ENCODE assay signal across 17 cellular contexts in genomic region chr6:32085759-32086458, GRCh38. TPM values are rescaled to one million over a fixed set of nuclear protein-coding genes. Genes with fewer than 3 reads are reported as not detected.
DNase-seq lines count a peak whose midpoint lies in the region; ATAC-seq, FAIRE-seq and TF ChIP-seq lines count a peak whose summit lies in the region.
"Had no signal": no experiment of that assay in that cellular context is flagged by ENCODE, and none has a peak within 500 bp of the region (broad histone marks: within the 10 kb centered on the region; RNA-seq: fewer than 3 reads in every experiment).

No MANE protein-coding gene starts in this region.

- intact Hi-C loops in CD8-positive, alpha-beta T cell (cut with DNase I, micrococcal nuclease): loop anchor here in 1 of 2 experiments (5.0 kb wide), 1 partner anchor 711 kb away; no protein-coding TSS in a partner anchor

- no peak overlapping the region for H3K4me3 ChIP-seq in GM23248
- H3K4me3 ChIP-seq in OCI-LY3 (ENCODE audit: low read length): peak overlapping the region; percentile 18; the same call in 1 of the 2 replicates
- peak overlapping the region; percentile 26 for H3K4me3 ChIP-seq in iPS-15b (ENCODE audit: low read depth, low read length)
- H3K4me3 ChIP-seq in CD8-positive, alpha-beta T cell (ENCODE audit: low read depth, low read length): no peak overlapping the region
- H3K4me3 ChIP-seq: GM12878 had no signal

- no peak for TF ChIP-seq POLR2A in GM12892 (IDR thresholded peaks at IDR 0.05; ENCODE audit: low read depth, low read length)

- H3K36me3 ChIP-seq in GM23248 (ENCODE audit: low read depth): no peaks in the 10 kb centered on the region
- no peaks in the 10 kb centered on the region for H3K36me3 ChIP-seq in OCI-LY3 (replicated peaks; ENCODE audit: low read depth, low read length)
- peaks cover 3% of the 10 kb centered on the region for H3K36me3 ChIP-seq in iPS-15b (ENCODE audit: control insufficient read depth, insufficient read depth, low read length)
- no peaks in the 10 kb centered on the region for H3K36me3 ChIP-seq in CD8-positive, alpha-beta T cell (ENCODE audit: insufficient read depth, low read length)

- no peaks in the 10 kb centered on the region for H3K79me2 ChIP-seq in GM23248 (ENCODE audit: insufficient read depth)
- no peaks in the 10 kb centered on the region for H3K79me2 ChIP-seq in OCI-LY3 (ENCODE audit: low read length)
- H3K79me2 ChIP-seq: parathyroid adenoma had no signal

- in situ Hi-C loops in GM23248 (cut with MboI): no loop called here

- no peaks in the 10 kb centered on the region for H3K9me2 ChIP-seq in GM23248 (ENCODE audit: insufficient read depth)

- no peak for FAIRE-seq in GM12892 (lab: Jason Lieb, UNC)
- FAIRE-seq: urothelium cell line had no signal

- H2AFZ ChIP-seq in GM23248: no peak overlapping the region
- no peak overlapping the region for H2AFZ ChIP-seq in OCI-LY3 (ENCODE audit: low read depth, low read length)
- H2AFZ ChIP-seq: parathyroid adenoma had no signal

- CTCF ChIA-PET in CD8-positive, alpha-beta T cell (lab: Charles Lee): no interaction called here

- H3F3A ChIP-seq in GM23248 (ENCODE audit: insufficient read depth): peaks cover 23% of the 10 kb centered on the region

- H3K9me3 Mint-ChIP-seq in stimulated activated memory B cell treated with anti-CD40 and anti-IgM and Interleukin-4, amounts not matched to agents 10 μg/mL and 1 μg/mL and 100 μg/mL, for 72 hours: no peaks in the 10 kb centered on the region
- no peaks in the 10 kb centered on the region for H3K9me3 Mint-ChIP-seq in CD8-positive, alpha-beta T cell
- H3K9me3 Mint-ChIP-seq: memory B cell had no signal

- ATAC-seq in stimulated activated memory B cell treated with anti-CD40 and anti-IgM and Interleukin-4, amounts not matched to agents 10 μg/mL and 1 μg/mL and 100 μg/mL, for 72 hours: no peak
- ATAC-seq in CD8-positive, alpha-beta T cell: no peak

- POLR2A ChIA-PET in CD8-positive, alpha-beta T cell (lab: Charles Lee): no interaction called here

- H3K27ac Mint-ChIP-seq in stimulated activated memory B cell treated with anti-CD40 and anti-IgM and Interleukin-4, amounts not matched to agents 10 μg/mL and 1 μg/mL and 100 μg/mL, for 72 hours: no peak overlapping the region
- H3K27ac Mint-ChIP-seq in CD8-positive, alpha-beta T cell: no peak overlapping the region
- H3K27ac Mint-ChIP-seq: memory B cell had no signal

- peaks cover 44% of the 10 kb centered on the region for H3K4me1 ChIP-seq in GM23248 (ENCODE audit: insufficient read depth)
- H3K4me1 ChIP-seq in OCI-LY3 (ENCODE audit: low read length): peaks cover 15% of the 10 kb centered on the region
- peaks cover 2% of the 10 kb centered on the region for H3K4me1 ChIP-seq in iPS-15b (ENCODE audit: control insufficient read depth, insufficient read depth, low read length)
- H3K4me1 ChIP-seq in CD8-positive, alpha-beta T cell (ENCODE audit: insufficient read depth, low read length): no peaks in the 10 kb centered on the region
- H3K4me1 ChIP-seq: parathyroid adenoma had no signal

- H3K9me3 ChIP-seq in GM23248 (ENCODE audit: low read depth) (no peaks in the 10 kb centered on the region), OCI-LY3 (ENCODE audit: insufficient read depth, low read length) (no peaks in the 10 kb centered on the region), iPS-15b (ENCODE audit: control insufficient read depth, insufficient read depth, low read length) (no peaks in the 10 kb centered on the region)
- H3K9me3 ChIP-seq in CD8-positive, alpha-beta T cell (ENCODE audit: low read length): no peaks in the 10 kb centered on the region

- peak; percentile 37 for TF ChIP-seq CTCF in OCI-LY3 (IDR thresholded peaks at IDR 0.05; ENCODE audit: low read depth, low read length)
- TF ChIP-seq CTCF in CD8-positive, alpha-beta T cell (IDR thresholded peaks at IDR 0.05): no peak

- no peak overlapping the region for H3K27ac ChIP-seq in GM23248
- H3K27ac ChIP-seq in OCI-LY3 (ENCODE audit: low read length): no peak overlapping the region
- no peak overlapping the region for H3K27ac ChIP-seq in CD8-positive, alpha-beta T cell (ENCODE audit: low read depth, low read length)
- H3K27ac ChIP-seq: parathyroid adenoma had no signal

- H3K4me3 Mint-ChIP-seq in stimulated activated memory B cell treated with anti-CD40 and anti-IgM and Interleukin-4, amounts not matched to agents 10 μg/mL and 1 μg/mL and 100 μg/mL, for 72 hours: peak overlapping the region; percentile 3
- no peak overlapping the region for H3K4me3 Mint-ChIP-seq in CD8-positive, alpha-beta T cell
- H3K4me3 Mint-ChIP-seq: memory B cell had no signal

- H3K4me1 Mint-ChIP-seq in stimulated activated memory B cell treated with anti-CD40 and anti-IgM and Interleukin-4, amounts not matched to agents 10 μg/mL and 1 μg/mL and 100 μg/mL, for 72 hours: peaks cover 20% of the 10 kb centered on the region
- H3K4me1 Mint-ChIP-seq in CD8-positive, alpha-beta T cell (ENCODE audit: low read depth): no peaks in the 10 kb centered on the region

- H3K9ac ChIP-seq in GM23248 (no peak overlapping the region), OCI-LY3 (ENCODE audit: low read length) (no peak overlapping the region), iPS-15b (ENCODE audit: low read depth, low read length) (no peak overlapping the region)
- H3K9ac ChIP-seq: parathyroid adenoma had no signal

- 0 out of 2 replicates have a peak, but pooled peaks cover 14% of the 10 kb centered on the region for H3K27me3 ChIP-seq in GM23248 (replicated peaks; ENCODE audit: insufficient read depth)
- H3K27me3 ChIP-seq in OCI-LY3 (ENCODE audit: low read depth, low read length): peaks cover 78% of the 10 kb centered on the region
- peaks cover 8% of the 10 kb centered on the region for H3K27me3 ChIP-seq in iPS-15b (ENCODE audit: control insufficient read depth, insufficient read depth, low read length)
- H3K27me3 ChIP-seq in CD8-positive, alpha-beta T cell (ENCODE audit: insufficient read depth, low read length): peaks cover 4% of the 10 kb centered on the region

- peaks cover 70% of the 10 kb centered on the region for H3K27me3 Mint-ChIP-seq in stimulated activated memory B cell treated with anti-CD40 and anti-IgM and Interleukin-4, amounts not matched to agents 10 μg/mL and 1 μg/mL and 100 μg/mL, for 72 hours
- H3K27me3 Mint-ChIP-seq in CD8-positive, alpha-beta T cell (ENCODE audit: low read depth): peaks cover 24% of the 10 kb centered on the region

- H3K4me2 ChIP-seq in GM23248 (ENCODE audit: unreplicated experiment): peak overlapping the region; percentile 67
- H3K4me2 ChIP-seq in OCI-LY3 (ENCODE audit: low read length): peak overlapping the region; percentile 43

- H4K20me1 ChIP-seq in GM23248 (ENCODE audit: insufficient read depth) (no peaks in the 10 kb centered on the region), OCI-LY3 (ENCODE audit: insufficient read depth, low read length) (peaks cover 3% of the 10 kb centered on the region; the same call in 1 of the 2 replicates)

- DNase-seq in GM23248: no peak
- DNase-seq in GM12892 (ENCODE audit: insufficient read length): no peak
- DNase-seq in amniotic stem cell (lab: John Stamatoyannopoulos, UW): no peak
- DNase-seq in middle frontal gyrus (ENCODE audit: extremely low spot score, low spot score): no peak
- DNase-seq in CD8-positive, alpha-beta T cell: no peak
- DNase-seq: activated CD8-positive, alpha-beta memory T cell treated with anti-CD3 and anti-CD28 coated beads for 24 hours; activated effector memory CD4-positive, alpha-beta T cell treated with anti-CD3 and anti-CD28 coated beads, Interleukin-2, amount 50 U/mL, for 16 hours; DND-41; NCI-H510A treated with DMSO at 0.1 percent for 48 hours had no signal

- no peaks in the 10 kb centered on the region for H3K36me3 Mint-ChIP-seq in stimulated activated memory B cell treated with anti-CD40 and anti-IgM and Interleukin-4, amounts not matched to agents 10 μg/mL and 1 μg/mL and 100 μg/mL, for 72 hours
- H3K36me3 Mint-ChIP-seq in CD8-positive, alpha-beta T cell: peaks cover 2% of the 10 kb centered on the region
- H3K36me3 Mint-ChIP-seq: memory B cell had no signal

- 93% methylated on average over 17 of the region's 17 CpGs for WGBS in GM23248 (ENCODE audit: low coverage in 1 of 2, low lambda C conversion rate in 2 of 2, missing lambda C conversion rate in 2 of 2), 2 experiments

RNA-seq across cellular contexts. Expression of gene TNXB, which starts 23.2 kb away (rescaled TPM):
- total RNA-seq in GM23248 (2014; rRNA removed; shearing (Covaris generic)): 23.5 and 23.8 TPM in 2 replicates
- 5.2 TPM in 2 replicates for polyA plus RNA-seq in GM23248 (2016; fragmentation: Nextera tagmentation; extraction: Ambion mirVana)
- polyA plus RNA-seq in GM12892 (2012; ENCODE audit: missing spikeins): 5.4 TPM
- 10 to 100 TPM in 1 of 2 experiments, 1 to 10 TPM in 1; 9.7 to 13.8 TPM for total RNA-seq in CD8-positive, alpha-beta T cell

RNA-seq across cellular contexts. Expression of gene ATF6B, which starts 42.1 kb away (rescaled TPM):
- total RNA-seq in GM23248 (2014; rRNA removed; shearing (Covaris generic)): 33.3 and 37.3 TPM in 2 replicates
- 51.7 and 54.1 TPM in 2 replicates for polyA plus RNA-seq in GM23248 (2016; fragmentation: Nextera tagmentation; extraction: Ambion mirVana)
- 67.0 TPM for polyA plus RNA-seq in GM12892 (2012; ENCODE audit: missing spikeins)
- 10 to 100 TPM; 69.3 to 72.5 TPM for total RNA-seq in CD8-positive, alpha-beta T cell

RNA-seq across cellular contexts. Expression of gene FKBPL, which starts 44.2 kb away (rescaled TPM):
- total RNA-seq in GM23248 (2014; rRNA removed; shearing (Covaris generic)): 2.9 and 5.3 TPM in 2 replicates
- polyA plus RNA-seq in GM23248 (2016; fragmentation: Nextera tagmentation; extraction: Ambion mirVana): 6.2 and 6.9 TPM in 2 replicates
- polyA plus RNA-seq in GM12892 (2012; ENCODE audit: missing spikeins): 4.5 TPM
- under 1 TPM; 0.58 to 0.76 TPM for total RNA-seq in CD8-positive, alpha-beta T cell

RNA-seq across cellular contexts. Expression of gene CYP21A2, which starts 47.7 kb away (rescaled TPM):
- not detected in 2 replicates for total RNA-seq in GM23248 (2014; rRNA removed; shearing (Covaris generic))
- not detected in 2 replicates for polyA plus RNA-seq in GM23248 (2016; fragmentation: Nextera tagmentation; extraction: Ambion mirVana)
- not detected for polyA plus RNA-seq in GM12892 (2012; ENCODE audit: missing spikeins)
- total RNA-seq in CD8-positive, alpha-beta T cell: under 1 TPM in 1 of 2 experiments, not detected in 1; 0.33 TPM
- polyA plus RNA-seq: IgD-negative memory B cell had no signal

Comparison
In these comparisons a context has a peak if more than half of its experiments do, and no peak if none do; other contexts are left out.
1. H3K4me3 ChIP-seq: peak in OCI-LY3 (single experiment) and iPS-15b (single experiment); none in GM23248 (single experiment) and CD8-positive, alpha-beta T cell (single experiment).